ENCODE assay signal across 1 cellular context in genomic region chr1:202709276-202710041, GRCh38.
TF ChIP-seq lines count a peak whose summit lies in the region.

No MANE protein-coding gene starts in this region.

TF ChIP-seq in H1, 55 proteins besides CTCF, POLR2A, EP300 and RAD21 (continued from another document):
- TF ChIP-seq JUND (IDR thresholded peaks at IDR 0.05; ENCODE audit: low read length) (peak; percentile 51; the same call in 1 of the 2 replicates), CBX5 (IDR thresholded peaks at IDR 0.05; ENCODE audit: low read depth, low read length) (no peak), ATF2 (IDR thresholded peaks at IDR 0.05; ENCODE audit: low read length) (no peak), SRF (IDR thresholded peaks at IDR 0.05; ENCODE audit: low read depth, low read length) (no peak), GABPA (IDR thresholded peaks at IDR 0.05; ENCODE audit: borderline replicate concordance, insufficient read depth, low read length) (no peak), KDM4A (IDR thresholded peaks at IDR 0.05; ENCODE audit: low read depth, low read length, severe bottlenecking) (no peak), JUN (IDR thresholded peaks at IDR 0.05; ENCODE audit: low read depth, low read length) (no peak), RNF2 (IDR thresholded peaks at IDR 0.05; ENCODE audit: borderline replicate concordance, low read depth, low read length, missing control alignments, poor library complexity, severe bottlenecking) (no peak), POLR2AphosphoS5 (IDR thresholded peaks at IDR 0.05; ENCODE audit: low read depth, low read length) (no peak), ZNF274 (IDR thresholded peaks at IDR 0.05; ENCODE audit: borderline replicate concordance, extremely low read depth, low read length) (no peak), YY1 (IDR thresholded peaks at IDR 0.05; ENCODE audit: low read depth, low read length) (no peak), TAF1 (IDR thresholded peaks at IDR 0.05; ENCODE audit: low read depth, low read length) (0 out of 2 replicates have a peak, but pooled peaks have one; percentile 9), BACH1 (IDR thresholded peaks at IDR 0.05; ENCODE audit: low read length) (peak; percentile 89), PHF8 (conservative IDR thresholded peaks at IDR 0.05; ENCODE audit: low read depth, low read length) (no peak), TAF7 (optimal IDR thresholded peaks at IDR 0.05; ENCODE audit: borderline replicate concordance, low read depth, low read length) (no peak), POU5F1 (IDR thresholded peaks at IDR 0.05; ENCODE audit: low read depth, low read length) (no peak)
- TF ChIP-seq, protein P1, sequence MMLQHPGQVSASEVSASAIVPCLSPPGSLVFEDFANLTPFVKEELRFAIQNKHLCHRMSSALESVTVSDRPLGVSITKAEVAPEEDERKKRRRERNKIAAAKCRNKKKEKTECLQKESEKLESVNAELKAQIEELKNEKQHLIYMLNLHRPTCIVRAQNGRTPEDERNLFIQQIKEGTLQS (IDR thresholded peaks at IDR 0.05; ENCODE audit: insufficient read depth, low read depth, low read length) = no peak
- TF ChIP-seq, protein P2, sequence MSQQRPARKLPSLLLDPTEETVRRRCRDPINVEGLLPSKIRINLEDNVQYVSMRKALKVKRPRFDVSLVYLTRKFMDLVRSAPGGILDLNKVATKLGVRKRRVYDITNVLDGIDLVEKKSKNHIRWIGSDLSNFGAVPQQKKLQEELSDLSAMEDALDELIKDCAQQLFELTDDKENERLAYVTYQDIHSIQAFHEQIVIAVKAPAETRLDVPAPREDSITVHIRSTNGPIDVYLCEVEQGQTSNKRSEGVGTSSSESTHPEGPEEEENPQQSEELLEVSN (IDR thresholded peaks at IDR 0.05) = no peak
